ENCODE assay signal across 8 cellular contexts in genomic region chr1:84995484-84996334, GRCh38. TPM values are rescaled to one million over a fixed set of nuclear protein-coding genes. Genes with fewer than 3 reads are reported as not detected.
DNase-seq lines count a peak whose midpoint lies in the region; ATAC-seq, FAIRE-seq and TF ChIP-seq lines count a peak whose summit lies in the region.

No MANE protein-coding gene starts in this region.

- TF ChIP-seq RAD21 in HepG2 (CRISPR knock-in tag; IDR thresholded peaks at IDR 0.05): no peak

- no TSS peak for BruUV-seq in HepG2 (replicated peaks; lab: Mats Ljungman, UMichigan)

- no peak overlapping the region for H3K4me2 ChIP-seq in HepG2 (ENCODE audit: low read depth, low read length)

- no peak for FAIRE-seq in HepG2 (lab: Jason Lieb, UNC)

- H3K27me3 ChIP-seq in HUES48 (ENCODE audit: control insufficient read depth, insufficient read depth, low read length): peaks cover 63% of the 10 kb centered on the region
- peaks cover 0 to 26% of the 10 kb centered on the region in 2 experiments for H3K27me3 ChIP-seq in HepG2 (ENCODE audit: control insufficient read depth in 1 of 2, insufficient read depth in 2 of 2, low read length in 2 of 2)

- 45% methylated on average over 10 of the region's 10 CpGs for WGBS in HepG2 (ENCODE audit: low lambda C conversion rate)

- CTCF ChIA-PET in HepG2 (lab: Yijun Ruan, JAX; ENCODE audit: low intra/inter-chr PET ratio, low total read pairs): no interaction called here

- ATAC-seq in GM18508 (IDR thresholded peaks at IDR 0.05; ENCODE audit: insufficient read depth, unreplicated experiment) (peak; percentile 35), GM21529 (IDR thresholded peaks at IDR 0.05; ENCODE audit: unreplicated experiment) (peak; percentile 42), HepG2 (no peak)

- POLR2A ChIA-PET in HepG2 (lab: Yijun Ruan, JAX): no interaction called here

- in situ Hi-C loops in HepG2 (cut with HindIII; ENCODE audit: extremely low pct_ligation_motif_present, low pct_unique_long_range_greater_than_20kb): no loop called here

- no peaks in the 10 kb centered on the region for H3K79me2 ChIP-seq in HepG2 (ENCODE audit: insufficient read depth, low read length)

- TF ChIP-seq CTCF in HepG2 (CRISPR knock-in tag; IDR thresholded peaks at IDR 0.05): no peak

- H3K27ac ChIP-seq in HUES48 (ENCODE audit: low read depth, low read length) (no peak overlapping the region), substantia nigra (ENCODE audit: low read depth, low read length, poor library complexity, severe bottlenecking) (no peak overlapping the region), HepG2 (ENCODE audit: extremely low read length, insufficient read depth, low read length) (no peak overlapping the region)

- H3K4me1 ChIP-seq in HUES48 (ENCODE audit: control insufficient read depth, insufficient read depth, low read length): peaks cover 5% of the 10 kb centered on the region; the same call in 1 of the 2 replicates
- no peaks in the 10 kb centered on the region for H3K4me1 ChIP-seq in HepG2 (ENCODE audit: insufficient read depth, low read length)

- intact Hi-C loops in HepG2 (cut with micrococcal nuclease; ENCODE audit: unreplicated experiment): no loop called here

- H3K36me3 ChIP-seq in HUES48 (ENCODE audit: control insufficient read depth, insufficient read depth, low read length) (no peaks in the 10 kb centered on the region), HepG2 (replicated peaks in 1 of 2; ENCODE audit: control insufficient read depth in 1 of 2, insufficient read depth in 2 of 2, low read length in 2 of 2) (no peaks in the 10 kb centered on the region)

- H4K20me1 ChIP-seq in HepG2 (ENCODE audit: insufficient read depth, low read length): no peaks in the 10 kb centered on the region

- TF ChIP-seq EP300 in HepG2 (IDR thresholded peaks at IDR 0.05; ENCODE audit: low read depth in 2 of 2, low read length in 2 of 2) (no peak), HepG2 (CRISPR knock-in tag; IDR thresholded peaks at IDR 0.05; ENCODE audit: borderline replicate concordance) (no peak)

- H3K4me3 ChIP-seq in HUES48 (ENCODE audit: low read depth, low read length): peak overlapping the region; percentile 58; the same call in 1 of the 2 replicates
- H3K4me3 ChIP-seq in HepG2 (replicated peaks in 1 of 3; ENCODE audit: insufficient read depth in 1 of 3, low read depth in 2 of 3, low read length in 3 of 3): no peak overlapping the region

- DNase-seq in germinal center (ENCODE audit: low spot score) (peak; percentile 62), COLO668 (lab: John Stamatoyannopoulos, UW; ENCODE audit: unreplicated experiment) (no peak), NCI-H446 treated with DMSO at 0.1 percent for 48 hours (lab: John Stamatoyannopoulos, UW) (no peak), substantia nigra (lab: John Stamatoyannopoulos, UW) (no peak), HepG2 (ENCODE audit: low spot score) (no peak)

- no peak overlapping the region for H3K9ac ChIP-seq in HUES48 (ENCODE audit: low read depth, low read length)
- no peak overlapping the region for H3K9ac ChIP-seq in HepG2 (ENCODE audit: insufficient read depth, low read depth, low read length)

- TF ChIP-seq POLR2A in HepG2 (IDR thresholded peaks at IDR 0.05; ENCODE audit: insufficient read depth in 1 of 2, low read depth in 2 of 2, low read length in 2 of 2): no peak

- H2AFZ ChIP-seq in HepG2 (ENCODE audit: low read length): no peak overlapping the region

- H3K9me3 ChIP-seq in HUES48 (ENCODE audit: control insufficient read depth, insufficient read depth, low read length) (no peaks in the 10 kb centered on the region), HepG2 (ENCODE audit: low read length) (no peaks in the 10 kb centered on the region)

TF ChIP-seq in HepG2, 621 proteins besides CTCF, POLR2A, EP300 and RAD21 (continues in another document):
- TF ChIP-seq ELK4 (CRISPR knock-in tag; IDR thresholded peaks at IDR 0.05; ENCODE audit: borderline replicate concordance) (no peak), HNF4A (CRISPR knock-in tag; IDR thresholded peaks at IDR 0.05) (no peak), HNRNPL (IDR thresholded peaks at IDR 0.05; ENCODE audit: low read depth, low read length) (no peak), ZC3H4 (CRISPR knock-in tag; IDR thresholded peaks at IDR 0.05; ENCODE audit: borderline replicate concordance) (no peak)
- TF ChIP-seq, protein P1, sequence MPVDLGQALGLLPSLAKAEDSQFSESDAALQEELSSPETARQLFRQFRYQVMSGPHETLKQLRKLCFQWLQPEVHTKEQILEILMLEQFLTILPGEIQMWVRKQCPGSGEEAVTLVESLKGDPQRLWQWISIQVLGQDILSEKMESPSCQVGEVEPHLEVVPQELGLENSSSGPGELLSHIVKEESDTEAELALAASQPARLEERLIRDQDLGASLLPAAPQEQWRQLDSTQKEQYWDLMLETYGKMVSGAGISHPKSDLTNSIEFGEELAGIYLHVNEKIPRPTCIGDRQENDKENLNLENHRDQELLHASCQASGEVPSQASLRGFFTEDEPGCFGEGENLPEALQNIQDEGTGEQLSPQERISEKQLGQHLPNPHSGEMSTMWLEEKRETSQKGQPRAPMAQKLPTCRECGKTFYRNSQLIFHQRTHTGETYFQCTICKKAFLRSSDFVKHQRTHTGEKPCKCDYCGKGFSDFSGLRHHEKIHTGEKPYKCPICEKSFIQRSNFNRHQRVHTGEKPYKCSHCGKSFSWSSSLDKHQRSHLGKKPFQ (CRISPR knock-in tag; IDR thresholded peaks at IDR 0.05; ENCODE audit: insufficient replicate concordance): no peak

RNA-seq across cellular contexts. Expression of gene MCOLN2, which starts 1.2 kb away (rescaled TPM):
- total RNA-seq in HepG2 (2016; rRNA removed; fragmentation: Illumina TruSeq; extraction: Trizol): not detected in 2 replicates
- not detected in 2 replicates for total RNA-seq in HepG2 (2016; cell fraction: cytosol; rRNA removed; fragmentation: Illumina TruSeq; extraction: Trizol; ENCODE audit: low read depth)
- total RNA-seq in HepG2 (2016; cell fraction: insoluble cytoplasmic fraction; rRNA removed; fragmentation: Illumina TruSeq; extraction: Trizol): not detected in 2 replicates
- not detected in 2 replicates for total RNA-seq in HepG2 (2016; cell fraction: membrane; rRNA removed; fragmentation: Illumina TruSeq; extraction: Trizol)
- not detected in 2 replicates for total RNA-seq in HepG2 (2016; cell fraction: nucleus; rRNA removed; fragmentation: Illumina TruSeq; extraction: Trizol)
- not detected in 2 replicates for polyA plus RNA-seq in HepG2 (2011; rRNA removed)
- polyA plus RNA-seq in HepG2 (2011; cell fraction: cytosol; rRNA removed): not detected in 2 replicates
- polyA plus RNA-seq in HepG2 (2011; cell fraction: nucleus; rRNA removed): 0.27 TPM in 1 of 2 replicates, not detected in the other
- not detected in 2 replicates for polyA plus RNA-seq in HepG2 (2012)
- not detected in 2 replicates for polyA plus RNA-seq in HepG2 (2016; cell fraction: cytosol; fragmentation: Illumina TruSeq; extraction: Trizol; ENCODE audit: low read depth)
- not detected in 2 replicates for polyA plus RNA-seq in HepG2 (2016; cell fraction: insoluble cytoplasmic fraction; fragmentation: Illumina TruSeq; extraction: Trizol; ENCODE audit: low read depth)
- polyA plus RNA-seq in HepG2 (2016; cell fraction: membrane; fragmentation: Illumina TruSeq; extraction: Trizol; ENCODE audit: low read depth): not detected in 2 replicates
- polyA plus RNA-seq in HepG2 (2016; cell fraction: nucleus; fragmentation: Illumina TruSeq; extraction: Trizol; ENCODE audit: insufficient read depth, low read depth): not detected in 2 replicates
- polyA minus RNA-seq in HepG2 (2011; rRNA and poly(A)+ RNA removed; ENCODE audit: low replicate concordance): not detected in 2 replicates
- not detected in 2 replicates for polyA minus RNA-seq in HepG2 (2011; cell fraction: cytosol; rRNA and poly(A)+ RNA removed)
- not detected in 2 replicates for polyA minus RNA-seq in HepG2 (2011; cell fraction: nucleus; rRNA and poly(A)+ RNA removed)

RNA-seq across cellular contexts. Expression of gene MCOLN3, which starts 52.6 kb away (rescaled TPM):
- total RNA-seq in HepG2 (2016; rRNA removed; fragmentation: Illumina TruSeq; extraction: Trizol): 0.04 TPM in 1 of 2 replicates, not detected in the other
- total RNA-seq in HepG2 (2016; cell fraction: cytosol; rRNA removed; fragmentation: Illumina TruSeq; extraction: Trizol; ENCODE audit: low read depth): not detected in 2 replicates
- total RNA-seq in HepG2 (2016; cell fraction: insoluble cytoplasmic fraction; rRNA removed; fragmentation: Illumina TruSeq; extraction: Trizol): not detected in 2 replicates
- not detected in 2 replicates for total RNA-seq in HepG2 (2016; cell fraction: membrane; rRNA removed; fragmentation: Illumina TruSeq; extraction: Trizol)
- not detected in 2 replicates for total RNA-seq in HepG2 (2016; cell fraction: nucleus; rRNA removed; fragmentation: Illumina TruSeq; extraction: Trizol)
- polyA plus RNA-seq in HepG2 (2011; rRNA removed): 0.03 and 0.04 TPM in 2 replicates
- polyA plus RNA-seq in HepG2 (2011; cell fraction: cytosol; rRNA removed): not detected in 2 replicates
- polyA plus RNA-seq in HepG2 (2011; cell fraction: nucleus; rRNA removed): not detected in 2 replicates
- polyA plus RNA-seq in HepG2 (2012): not detected in 2 replicates
- polyA plus RNA-seq in HepG2 (2016; cell fraction: cytosol; fragmentation: Illumina TruSeq; extraction: Trizol; ENCODE audit: low read depth): not detected in 2 replicates
- not detected in 2 replicates for polyA plus RNA-seq in HepG2 (2016; cell fraction: insoluble cytoplasmic fraction; fragmentation: Illumina TruSeq; extraction: Trizol; ENCODE audit: low read depth)
- not detected in 2 replicates for polyA plus RNA-seq in HepG2 (2016; cell fraction: membrane; fragmentation: Illumina TruSeq; extraction: Trizol; ENCODE audit: low read depth)
- polyA plus RNA-seq in HepG2 (2016; cell fraction: nucleus; fragmentation: Illumina TruSeq; extraction: Trizol; ENCODE audit: insufficient read depth, low read depth): not detected in 2 replicates
- polyA minus RNA-seq in HepG2 (2011; rRNA and poly(A)+ RNA removed; ENCODE audit: low replicate concordance): not detected in 2 replicates
- polyA minus RNA-seq in HepG2 (2011; cell fraction: cytosol; rRNA and poly(A)+ RNA removed): not detected in 2 replicates
- not detected in 2 replicates for polyA minus RNA-seq in HepG2 (2011; cell fraction: nucleus; rRNA and poly(A)+ RNA removed)
